ENCODE assay signal across 8 cellular contexts in the genomic region with DNA sequence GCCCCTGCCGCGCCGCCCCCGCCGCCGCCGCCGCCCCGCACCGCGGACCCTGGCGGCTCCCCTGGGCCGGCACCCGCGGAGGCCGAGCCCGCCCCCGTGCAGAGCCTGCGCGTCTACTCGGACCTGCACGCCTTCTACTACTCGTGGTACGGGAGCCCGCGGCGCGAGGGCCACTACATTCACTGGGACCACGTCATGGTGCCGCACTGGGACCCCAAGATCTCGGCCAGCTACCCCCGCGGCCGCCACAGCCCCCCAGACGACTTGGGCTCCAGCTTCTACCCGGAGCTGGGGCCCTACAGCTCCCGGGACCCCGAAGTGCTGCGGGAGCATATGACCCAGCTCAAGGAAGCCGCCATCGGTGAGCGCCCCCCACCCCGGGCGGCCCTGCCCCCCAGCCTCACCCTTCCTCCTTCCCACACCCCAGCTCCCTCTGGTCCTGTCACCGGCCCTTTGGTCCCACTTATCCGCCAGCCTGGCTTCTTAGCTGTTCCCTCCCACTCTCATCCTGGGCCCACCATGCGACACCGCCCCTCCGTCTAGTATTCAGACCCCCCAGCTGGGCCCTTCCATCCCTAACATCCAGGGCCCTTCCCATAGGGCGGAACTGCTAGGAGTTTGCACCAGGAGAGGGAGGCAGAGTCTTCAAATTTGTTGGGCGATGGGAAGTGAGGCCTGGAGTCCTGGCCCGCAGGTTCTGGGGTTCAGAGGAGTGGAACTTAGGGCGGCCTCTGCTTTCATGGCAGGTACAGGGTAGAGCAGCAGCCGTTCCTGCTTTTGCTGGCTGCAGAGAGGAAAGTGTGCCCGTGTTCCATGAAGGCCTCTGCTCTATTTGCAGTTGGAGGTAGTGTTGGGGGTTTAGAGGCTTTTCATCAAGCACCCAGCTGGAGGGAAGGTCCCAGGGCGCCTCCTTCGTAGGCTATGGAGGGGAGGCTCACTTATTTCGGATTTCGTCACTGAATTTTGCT. TPM values are rescaled to one million over a fixed set of nuclear protein-coding genes. Genes with fewer than 3 reads are reported as not detected.
DNase-seq lines count a peak whose midpoint lies in the region; ATAC-seq and TF ChIP-seq lines count a peak whose summit lies in the region.

No MANE protein-coding gene starts in this region.

- H3K4ac ChIP-seq in trophoblast cell (ENCODE audit: low read depth, low read length) = no peak overlapping the region

- H4K91ac ChIP-seq in trophoblast cell (ENCODE audit: low read depth, low read length) = no peak overlapping the region

- ATAC-seq in GM19043 (IDR thresholded peaks at IDR 0.05; ENCODE audit: low read depth, unreplicated experiment) (peak; percentile 26), HG02884 (IDR thresholded peaks at IDR 0.05; ENCODE audit: unreplicated experiment) (no peak), HG03460 (IDR thresholded peaks at IDR 0.05; ENCODE audit: unreplicated experiment) (no peak)
- ATAC-seq in effector memory CD8-positive, alpha-beta T cell (replicated peaks) = peak; percentile 40

- no peaks in the 10 kb centered on the region for H3K79me1 ChIP-seq in trophoblast cell (ENCODE audit: low read length)

- peak; percentile 18; the same call in 1 of the 2 replicates for TF ChIP-seq CTCF in BE2C (IDR thresholded peaks at IDR 0.05; ENCODE audit: low read depth, low read length)

- no peak overlapping the region for H2BK120ac ChIP-seq in trophoblast cell (ENCODE audit: insufficient read depth, low read length, poor library complexity)

- H3K79me2 ChIP-seq in trophoblast cell (ENCODE audit: control insufficient read depth, insufficient read depth, low read length, poor library complexity) = peaks cover 2% of the 10 kb centered on the region

- H2AK5ac ChIP-seq in trophoblast cell (ENCODE audit: low read length) = no peak overlapping the region

- H3K36me3 Mint-ChIP-seq in effector memory CD8-positive, alpha-beta T cell (ENCODE audit: insufficient read depth) = peaks cover 4% of the 10 kb centered on the region

- peak overlapping the region; percentile 89 to 90 for H3K4me3 Mint-ChIP-seq in effector memory CD8-positive, alpha-beta T cell

- no peak overlapping the region for H2BK5ac ChIP-seq in trophoblast cell (ENCODE audit: low read depth, low read length, poor library complexity)

- peak overlapping the region; percentile 72 for H3K4me3 ChIP-seq in BE2C (ENCODE audit: low read depth, low read length)
- no peak overlapping the region for H3K4me3 ChIP-seq in trophoblast cell (ENCODE audit: low read depth, low read length)

- H3K36me3 ChIP-seq in BE2C (peaks cover 8% of the 10 kb centered on the region), trophoblast cell (ENCODE audit: control insufficient read depth in 1 of 2, insufficient read depth in 2 of 2, low read length in 2 of 2) (peaks cover 0 to 2% of the 10 kb centered on the region in 2 experiments)

- H3K27ac Mint-ChIP-seq in effector memory CD8-positive, alpha-beta T cell = peak overlapping the region; percentile 35 to 75

- H3K27me3 Mint-ChIP-seq in effector memory CD8-positive, alpha-beta T cell = peaks cover 7 to 40% of the 10 kb centered on the region in 2 donors

- no CpG with 5 or more reads among the region's 59 CpGs for WGBS in trophoblast cell (ENCODE audit: extremely low coverage, insufficient coverage, insufficient read length)

- peaks cover 13 to 18% of the 10 kb centered on the region in 2 donors for H3K4me1 Mint-ChIP-seq in effector memory CD8-positive, alpha-beta T cell (ENCODE audit: low read depth in 2 of 2)

- peak overlapping the region; percentile 68 for H3K4me2 ChIP-seq in trophoblast cell (ENCODE audit: low read length)

- H3K18ac ChIP-seq in trophoblast cell (ENCODE audit: low read length) = no peak overlapping the region

- no peak overlapping the region for H2AFZ ChIP-seq in trophoblast cell (ENCODE audit: insufficient read depth, low read length, poor library complexity)

- no peak overlapping the region for H3K27ac ChIP-seq in trophoblast cell (ENCODE audit: low read depth, low read length)

- no peak overlapping the region for H4K12ac ChIP-seq in trophoblast cell (ENCODE audit: low read depth, low read length)

- DNase-seq in BE2C = peak; percentile 19
- peak; percentile 97 for DNase-seq in NCI-H510A treated with DMSO at 0.1 percent for 48 hours (lab: John Stamatoyannopoulos, UW)
- no peak for DNase-seq in effector memory CD8-positive, alpha-beta T cell
- no peak for DNase-seq in trophoblast cell
- DNase-seq in putamen (ENCODE audit: low spot score) = no peak

- H3K4me1 ChIP-seq in BE2C = no peaks in the 10 kb centered on the region
- H3K4me1 ChIP-seq in trophoblast cell (ENCODE audit: control insufficient read depth in 1 of 2, insufficient read depth in 2 of 2, low read length in 2 of 2) = peaks cover 4% of the 10 kb centered on the region in 2 experiments

- H3K9ac ChIP-seq in trophoblast cell (ENCODE audit: low read length) = no peak overlapping the region

- H3K14ac ChIP-seq in trophoblast cell (ENCODE audit: low read length) = no peak overlapping the region

- H3K27me3 ChIP-seq in BE2C (no peaks in the 10 kb centered on the region), trophoblast cell (ENCODE audit: insufficient read depth, low read length) (peaks cover 19% of the 10 kb centered on the region)

- no peak overlapping the region for H3K23ac ChIP-seq in trophoblast cell (ENCODE audit: low read length)

- H4K8ac ChIP-seq in trophoblast cell (ENCODE audit: low read depth, low read length) = no peak overlapping the region

- H2BK12ac ChIP-seq in trophoblast cell (ENCODE audit: low read length) = no peak overlapping the region

- H3K9me3 ChIP-seq in BE2C (no peaks in the 10 kb centered on the region), trophoblast cell (ENCODE audit: insufficient read depth, low read depth, low read length) (no peaks in the 10 kb centered on the region)

- no peaks in the 10 kb centered on the region for H3K9me3 Mint-ChIP-seq in effector memory CD8-positive, alpha-beta T cell

RNA-seq across cellular contexts. Expression of a gene that starts 1.0 kb away (rescaled TPM):
- polyA plus RNA-seq in BE2C (2012; ENCODE audit: insufficient read depth, insufficient read length, low read depth) = 56.3 TPM
- polyA plus RNA-seq in trophoblast cell (2013) = 0.52 and 0.67 TPM in 2 replicates

RNA-seq across cellular contexts. Expression of a gene that starts 12.9 kb away (rescaled TPM):
- polyA plus RNA-seq in BE2C (2012; ENCODE audit: insufficient read depth, insufficient read length, low read depth) = 101 TPM
- 56.6 and 58.3 TPM in 2 replicates for polyA plus RNA-seq in trophoblast cell (2013)

RNA-seq across cellular contexts. Expression of a gene that starts 13.4 kb away (rescaled TPM):
- polyA plus RNA-seq in BE2C (2012; ENCODE audit: insufficient read depth, insufficient read length, low read depth) = 75.1 TPM
- 22.4 and 22.8 TPM in 2 replicates for polyA plus RNA-seq in trophoblast cell (2013)

RNA-seq across cellular contexts. Expression of a gene that starts 29.7 kb away (rescaled TPM):
- polyA plus RNA-seq in BE2C (2012; ENCODE audit: insufficient read depth, insufficient read length, low read depth) = not detected
- polyA plus RNA-seq in trophoblast cell (2013) = 0.03 TPM in 1 of 2 replicates, not detected in the other

Comparison
In these comparisons a context has a peak if more than half of its experiments do, and no peak if none do; other contexts are left out.
1. DNase-seq: peak in BE2C (single experiment) and NCI-H510A treated with DMSO at 0.1 percent for 48 hours (single experiment); none in effector memory CD8-positive, alpha-beta T cell (0 of 3), trophoblast cell (0 of 2) and putamen (single experiment).
2. ATAC-seq: peak in GM19043 (single experiment) and effector memory CD8-positive, alpha-beta T cell (single experiment); none in HG02884 (single experiment) and HG03460 (single experiment).